9 cellular contexts compared by ENCODE assay signal in the genomic region with DNA sequence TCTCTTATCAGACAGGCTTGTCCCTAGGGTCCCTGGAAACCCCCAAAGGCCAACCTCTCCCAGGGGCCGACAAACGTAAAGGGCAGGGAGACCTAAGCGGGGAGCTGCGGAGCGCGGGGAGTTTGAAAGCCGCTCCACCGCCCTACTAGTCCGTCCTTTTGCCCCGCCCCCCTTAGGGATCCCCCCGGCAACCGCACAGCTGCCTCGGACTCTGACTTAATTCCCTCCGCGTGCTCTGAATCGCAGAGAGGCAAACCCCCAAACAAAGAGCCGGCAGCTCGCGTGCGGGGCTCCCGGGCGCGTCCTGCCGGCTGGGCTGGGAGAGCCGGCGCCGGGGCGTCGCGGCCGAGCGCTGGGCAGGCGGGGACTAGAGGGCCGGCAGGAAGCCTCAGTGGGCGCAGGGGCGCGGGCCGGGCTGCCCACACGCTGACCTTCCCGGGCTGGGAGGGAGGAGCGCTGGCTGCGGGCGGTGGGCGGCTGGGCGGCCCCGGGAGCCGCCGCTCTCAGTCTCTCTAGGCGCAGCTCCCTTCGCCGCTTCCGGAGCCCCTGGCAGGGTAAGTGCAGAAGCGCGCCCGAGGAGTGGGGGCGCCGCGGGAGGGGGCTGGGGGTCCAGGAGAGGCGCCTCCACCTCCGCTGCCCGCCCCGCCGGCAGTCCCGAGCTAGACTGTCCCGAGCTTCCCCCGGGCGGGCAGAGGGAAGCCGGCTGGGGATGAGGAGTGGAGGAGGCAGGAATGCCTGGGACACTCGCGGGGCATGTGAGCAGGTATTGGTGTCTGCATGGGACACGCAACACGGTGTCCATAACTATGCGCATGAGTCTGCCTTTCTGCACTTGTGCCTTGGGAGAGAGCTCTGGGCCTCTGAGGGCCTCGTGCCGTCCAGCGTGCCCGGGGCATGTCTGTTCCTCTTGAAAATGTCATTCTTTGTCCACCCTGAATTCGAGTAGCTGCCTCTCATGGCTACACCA. TPM values are rescaled to one million over a fixed set of nuclear protein-coding genes. Genes with fewer than 3 reads are reported as not detected.
DNase-seq lines count a peak whose midpoint lies in the region; ATAC-seq and TF ChIP-seq lines count a peak whose summit lies in the region.
"Had no signal": no experiment of that assay in that cellular context is flagged by ENCODE, and none has a peak within 500 bp of the region (broad histone marks: within the 10 kb centered on the region; RNA-seq: fewer than 3 reads in every experiment).

Gene TSPAN11, plus strand, starts transcription at position 506 of the 967 bp plus-strand sequence. CDS start 27,244 bp downstream, outside the sequence.

- in situ Hi-C loops in KBM-7 (cut with MboI; ENCODE audit: low pct_unique_long_range_greater_than_20kb, low sequenced_read_pairs): no loop called here

- H3K27ac Mint-ChIP-seq in chondrocyte (ENCODE audit: unreplicated experiment): no peak within 1 kb of the TSS

- H3K27me3 ChIP-seq in stomach smooth muscle (ENCODE audit: control insufficient read depth in 1 of 2, insufficient read depth in 2 of 2, low read length in 2 of 2): peaks cover 21 to 26% of the 10 kb centered on the region in 2 donors

- peak within 1 kb of the TSS; percentile 65 for H3K4me3 Mint-ChIP-seq in chondrocyte (ENCODE audit: unreplicated experiment)

- DNase-seq in Daoy (ENCODE audit: low read depth) (peak; percentile 46), KBM-7 (peak; percentile 14), chondrocyte (ENCODE audit: low spot score) (no peak), kidney tubule cell (ENCODE audit: low spot score) (peak; percentile 38), T-helper 9 cell (no peak)

- H3K4me1 ChIP-seq in stomach smooth muscle (ENCODE audit: control insufficient read depth, insufficient read depth, low read length): peaks cover 17% of the 10 kb centered on the region

- no peaks in the 10 kb centered on the region for H3K9me3 Mint-ChIP-seq in chondrocyte (ENCODE audit: low read depth)

- H3K36me3 Mint-ChIP-seq in chondrocyte (ENCODE audit: low read depth): no peaks in the 10 kb centered on the region

- H3K9me3 ChIP-seq in stomach smooth muscle (ENCODE audit: control insufficient read depth in 2 of 2, low read length in 2 of 2): no peaks in the 10 kb centered on the region

- peaks cover 3% of the 10 kb centered on the region for H3K27me3 Mint-ChIP-seq in chondrocyte (ENCODE audit: low read depth)

- peak; percentile 53 for TF ChIP-seq CTCF in chondrocyte (IDR thresholded peaks at IDR 0.05)

- no peak within 1 kb of the TSS for H3K27ac ChIP-seq in stomach smooth muscle (ENCODE audit: low read length)
- H3K27ac ChIP-seq: HL-60 had no signal

- peaks cover 3% of the 10 kb centered on the region for H3K4me1 Mint-ChIP-seq in chondrocyte (ENCODE audit: low read depth)

- peak within 1 kb of the TSS in 1 of 2 donors; percentile 24 for H3K9ac ChIP-seq in stomach smooth muscle (ENCODE audit: low read length in 2 of 2)

- H3K4me3 ChIP-seq in stomach smooth muscle (ENCODE audit: low read length in 2 of 2): peak within 1 kb of the TSS; percentile 54 to 65

- no peaks in the 10 kb centered on the region for H3K36me3 ChIP-seq in stomach smooth muscle (ENCODE audit: control insufficient read depth in 2 of 2, insufficient read depth in 2 of 2, low read length in 2 of 2)

- ATAC-seq in HG03378 (IDR thresholded peaks at IDR 0.05; ENCODE audit: unreplicated experiment): no peak
- no peak for ATAC-seq in HG02798 (IDR thresholded peaks at IDR 0.05; ENCODE audit: poor library complexity, unreplicated experiment)

RNA-seq across cellular contexts. Expression of gene TSPAN11, which starts in this region (rescaled TPM):
- 0.15 TPM in 1 of 2 replicates, not detected in the other for total RNA-seq in Daoy (2014; rRNA removed; shearing (Covaris generic))
- 0.87 to 1.9 TPM (median 0.95 TPM) in 3 replicates for total RNA-seq in chondrocyte

Comparison
In these comparisons a context has a peak if more than half of its experiments do, and no peak if none do; other contexts are left out.
1. Peak in DNase-seq in Daoy; RNA of the gene not detected or under 1 TPM.
2. DNase-seq: peak in KBM-7 (single experiment) and kidney tubule cell (single experiment); none in chondrocyte (single experiment) and T-helper 9 cell (single experiment).